ENCODE assay signal across 10 cellular contexts in genomic region chr1:54356680-54357147, GRCh38. TPM values are rescaled to one million over a fixed set of nuclear protein-coding genes. Genes with fewer than 3 reads are reported as not detected.
DNase-seq lines count a peak whose midpoint lies in the region; ATAC-seq and TF ChIP-seq lines count a peak whose summit lies in the region.
"Had no signal": no experiment of that assay in that cellular context is flagged by ENCODE, and none has a peak within 500 bp of the region (broad histone marks: within the 10 kb centered on the region; RNA-seq: fewer than 3 reads in every experiment).

No MANE protein-coding gene starts in this region.

- no peaks in the 10 kb centered on the region for H3K27me3 Mint-ChIP-seq in CD4-positive, alpha-beta memory T cell
- no peaks in the 10 kb centered on the region for H3K27me3 Mint-ChIP-seq in activated T-helper 17 cell treated with anti-CD3 and anti-CD28 coated beads, Interleukin-2, amount 50 U/mL, for 72 hours
- no peaks in the 10 kb centered on the region for H3K27me3 Mint-ChIP-seq in natural killer cell (ENCODE audit: low read depth in 2 of 2)

- WGBS in SK-N-SH (ENCODE audit: low lambda C conversion rate), result 83% methylated on average over 9 of the region's 9 CpGs

- peak overlapping the region; percentile 47 for H3K27ac ChIP-seq in CD4-positive, alpha-beta memory T cell (ENCODE audit: low read depth, low read length)
- peak overlapping the region in 1 of 2 experiments; percentile 36; a peak in 2 of 4 replicates for H3K27ac ChIP-seq in SK-N-SH (ENCODE audit: low read depth in 2 of 2, low read length in 1 of 2)

- H3K4me1 ChIP-seq in CD4-positive, alpha-beta memory T cell (ENCODE audit: insufficient read depth, low read length), result peaks cover 58% of the 10 kb centered on the region
- H3K4me1 ChIP-seq in SK-N-SH (ENCODE audit: control insufficient read depth in 1 of 2, insufficient read depth in 2 of 2, low read depth in 1 of 2, low read length in 1 of 2), result peaks cover 0 to 70% of the 10 kb centered on the region in 2 experiments; a peak in 2 of 4 replicates

- H3F3A ChIP-seq in SK-N-SH (replicated peaks; ENCODE audit: insufficient read depth), result no peaks in the 10 kb centered on the region

- TF ChIP-seq CTCF in natural killer cell (IDR thresholded peaks at IDR 0.05), result no peak
- TF ChIP-seq CTCF in SK-N-SH (IDR thresholded peaks at IDR 0.05), result no peak
- TF ChIP-seq CTCF in foreskin fibroblast (IDR thresholded peaks at IDR 0.05; ENCODE audit: low read depth, low read length), result no peak

- H4K20me1 ChIP-seq in SK-N-SH (ENCODE audit: insufficient read depth), result peaks cover 43% of the 10 kb centered on the region

- H3K36me3 ChIP-seq in CD4-positive, alpha-beta memory T cell (ENCODE audit: insufficient read depth, low read length), result no peaks in the 10 kb centered on the region
- H3K36me3 ChIP-seq in SK-N-SH (replicated peaks in 1 of 2; ENCODE audit: control insufficient read depth in 1 of 2, insufficient read depth in 2 of 2, low read length in 1 of 2), result peaks cover 0 to 10% of the 10 kb centered on the region in 2 experiments

- TF ChIP-seq EP300 in SK-N-SH (IDR thresholded peaks at IDR 0.05; ENCODE audit: borderline replicate concordance in 1 of 2, low read depth in 1 of 2, low read length in 1 of 2), result no peak

- H3K9me3 ChIP-seq in CD4-positive, alpha-beta memory T cell (ENCODE audit: control insufficient read depth in 1 of 2, low read length in 2 of 2), result no peaks in the 10 kb centered on the region
- no peaks in the 10 kb centered on the region for H3K9me3 ChIP-seq in SK-N-SH

- no peaks in the 10 kb centered on the region for H3K27me3 ChIP-seq in CD4-positive, alpha-beta memory T cell (ENCODE audit: insufficient read depth, low read length)
- H3K27me3 ChIP-seq in SK-N-SH (ENCODE audit: insufficient read depth), result no peaks in the 10 kb centered on the region

- DNase-seq in CD4-positive, alpha-beta memory T cell, result peak; percentile 30 to 66 (median 36)
- DNase-seq in natural killer cell (no peak), epidermal melanocyte (ENCODE audit: insufficient read length, low spot score) (no peak), SK-N-SH (no peak), foreskin fibroblast (no peak), NCI-H2196 (lab: John Stamatoyannopoulos, UW; ENCODE audit: unreplicated experiment) (no peak)
- DNase-seq: IMR-90, left ventricle myocardium superior had no signal

- POLR2A ChIA-PET in CD4-positive, alpha-beta memory T cell (lab: Charles Lee; ENCODE audit: partially characterized antibody), result no interaction called here
- POLR2A ChIA-PET in SK-N-SH (lab: Yijun Ruan, JAX), result interaction anchor here (0.8 kb wide), 1 partner anchor 30 kb away, joined by 3 read pairs; no protein-coding TSS in a partner anchor

- peak; percentile 50 for ATAC-seq in HG03342 (IDR thresholded peaks at IDR 0.05; ENCODE audit: unreplicated experiment)
- ATAC-seq in activated T-helper 17 cell treated with anti-CD3 and anti-CD28 coated beads, Interleukin-2, amount 50 U/mL, for 72 hours (replicated peaks), result peak; percentile 68
- peak; percentile 76 to 84 (median 82) for ATAC-seq in natural killer cell
- ATAC-seq: left ventricle myocardium superior had no signal

- H3K4me3 ChIP-seq in CD4-positive, alpha-beta memory T cell (ENCODE audit: low read length in 2 of 2), result peak overlapping the region in 1 of 2 donors; percentile 32
- H3K4me3 ChIP-seq in SK-N-SH (ENCODE audit: low read depth in 2 of 2, low read length in 1 of 2), result no peak overlapping the region
- no peak overlapping the region for H3K4me3 ChIP-seq in foreskin fibroblast (ENCODE audit: low read depth in 1 of 2, low read length in 2 of 2)

- peaks cover 6 to 12% of the 10 kb centered on the region in 2 donors for H3K36me3 Mint-ChIP-seq in CD4-positive, alpha-beta memory T cell
- no peaks in the 10 kb centered on the region for H3K36me3 Mint-ChIP-seq in activated T-helper 17 cell treated with anti-CD3 and anti-CD28 coated beads, Interleukin-2, amount 50 U/mL, for 72 hours (ENCODE audit: low read depth)
- H3K36me3 Mint-ChIP-seq in natural killer cell, result no peaks in the 10 kb centered on the region

- CTCF ChIA-PET in CD4-positive, alpha-beta memory T cell (lab: Charles Lee; ENCODE audit: partially characterized antibody), result interaction anchor here (1.1 to 2.0 kb wide), 3 partner anchors 62 to 143 kb away, joined by 3 to 9 read pairs (median 5); no protein-coding TSS in a partner anchor
- CTCF ChIA-PET in SK-N-SH (lab: Yijun Ruan, JAX), result interaction anchor here (0.8 to 1.5 kb wide), 6 partner anchors 10 to 133 kb away, joined by 3 to 5 read pairs (median 4); no protein-coding TSS in a partner anchor

- no peaks in the 10 kb centered on the region for H3K9me2 ChIP-seq in SK-N-SH

- H3K9me3 Mint-ChIP-seq in CD4-positive, alpha-beta memory T cell, result no peaks in the 10 kb centered on the region
- H3K9me3 Mint-ChIP-seq in activated T-helper 17 cell treated with anti-CD3 and anti-CD28 coated beads, Interleukin-2, amount 50 U/mL, for 72 hours, result no peaks in the 10 kb centered on the region
- no peaks in the 10 kb centered on the region for H3K9me3 Mint-ChIP-seq in natural killer cell

- peak overlapping the region; percentile 80 to 91 (median 88) for H3K4me3 Mint-ChIP-seq in CD4-positive, alpha-beta memory T cell
- peak overlapping the region; percentile 78 for H3K4me3 Mint-ChIP-seq in activated T-helper 17 cell treated with anti-CD3 and anti-CD28 coated beads, Interleukin-2, amount 50 U/mL, for 72 hours
- peak overlapping the region; percentile 70 for H3K4me3 Mint-ChIP-seq in natural killer cell

- no peak overlapping the region for H3K4me2 ChIP-seq in SK-N-SH

- peak overlapping the region; percentile 61 to 94 (median 89) for H3K27ac Mint-ChIP-seq in CD4-positive, alpha-beta memory T cell
- H3K27ac Mint-ChIP-seq in activated T-helper 17 cell treated with anti-CD3 and anti-CD28 coated beads, Interleukin-2, amount 50 U/mL, for 72 hours, result peak overlapping the region; percentile 91
- H3K27ac Mint-ChIP-seq in natural killer cell, result peak overlapping the region; percentile 74 to 92

- no peak overlapping the region for H2AFZ ChIP-seq in SK-N-SH (ENCODE audit: low read depth)

- peaks cover 43 to 93% (median 70%) of the 10 kb centered on the region in 4 donors for H3K4me1 Mint-ChIP-seq in CD4-positive, alpha-beta memory T cell
- H3K4me1 Mint-ChIP-seq in activated T-helper 17 cell treated with anti-CD3 and anti-CD28 coated beads, Interleukin-2, amount 50 U/mL, for 72 hours, result peaks cover 39% of the 10 kb centered on the region
- peaks cover 93 to 98% of the 10 kb centered on the region in 2 donors for H3K4me1 Mint-ChIP-seq in natural killer cell

- no peak for TF ChIP-seq RAD21 in SK-N-SH (IDR thresholded peaks at IDR 0.05; ENCODE audit: low read length)

- H3K9ac ChIP-seq in SK-N-SH, result no peak overlapping the region

- intact Hi-C loops in CD4-positive, alpha-beta memory T cell (cut with micrococcal nuclease), result loop anchor here (5.0 kb wide), 1 partner anchor 51 kb away; the partner anchor contains the start of gene SSBP3
- intact Hi-C loops in natural killer cell (cut with micrococcal nuclease), result no loop called here

- H3K79me2 ChIP-seq in SK-N-SH (ENCODE audit: insufficient read depth), result peaks cover 13% of the 10 kb centered on the region; the same call in 1 of the 2 replicates

TF ChIP-seq in SK-N-SH, 30 proteins besides CTCF, POLR2A, EP300 and RAD21 (continues in another document):
- no peak for TF ChIP-seq FOXM1 (IDR thresholded peaks at IDR 0.05; ENCODE audit: low read depth)
- no peak for TF ChIP-seq REST (IDR thresholded peaks at IDR 0.05; ENCODE audit: low read depth, low read length)
- no peak for TF ChIP-seq USF1 (IDR thresholded peaks at IDR 0.05; ENCODE audit: borderline replicate concordance, low read depth)
- TF ChIP-seq RFX5 (IDR thresholded peaks at IDR 0.05; ENCODE audit: low read length), result no peak

RNA-seq across cellular contexts. Expression of gene SSBP3, which starts 49.5 kb away (rescaled TPM):
- 10 to 100 TPM; 67.6 to 87.6 TPM for total RNA-seq in CD4-positive, alpha-beta memory T cell
- 10 to 100 TPM; 10.9 to 22.7 TPM for polyA plus RNA-seq in CD4-positive, alpha-beta memory T cell
- total RNA-seq in activated T-helper 17 cell treated with anti-CD3 and anti-CD28 coated beads, Interleukin-2, amount 50 U/mL, for 72 hours, result 10 to 100 TPM; 40.3 to 56.3 TPM
- total RNA-seq in natural killer cell, result 100 to 1,000 TPM; 162 to 224 (median 164) TPM
- polyA plus RNA-seq in SK-N-SH (2012; rRNA removed), result 18.0 and 26.2 TPM in 2 replicates
- polyA plus RNA-seq in SK-N-SH (2012; cell fraction: cytosol; rRNA removed), result 15.6 and 23.2 TPM in 2 replicates
- polyA plus RNA-seq in SK-N-SH (2012; cell fraction: nucleus; rRNA removed), result 11.7 and 18.1 TPM in 2 replicates

Comparison
In these comparisons a context has a peak if more than half of its experiments do, and no peak if none do; other contexts are left out.
1. DNase-seq: peak in CD4-positive, alpha-beta memory T cell (5 of 5); none in natural killer cell (single experiment), epidermal melanocyte (single experiment), SK-N-SH (single experiment), foreskin fibroblast (0 of 2) and NCI-H2196 (single experiment).
2. Peak in every context shown above with its lines, with median percentiles within 50 percentile points of each other: H3K27ac Mint-ChIP-seq, H3K4me3 Mint-ChIP-seq and ATAC-seq.